In genomic region chr2:180979086-180979934, GRCh38 we compare ENCODE assay signal across 8 cellular contexts. TPM values are rescaled to one million over a fixed set of nuclear protein-coding genes. Genes with fewer than 3 reads are reported as not detected.
DNase-seq lines count a peak whose midpoint lies in the region; ATAC-seq, FAIRE-seq and TF ChIP-seq lines count a peak whose summit lies in the region.

No MANE protein-coding gene starts in this region.

- FAIRE-seq in GM12891 (lab: Jason Lieb, UNC) = no peak

- H3K4me3 Mint-ChIP-seq in natural killer cell = peak overlapping the region; percentile 86

- peaks cover 6% of the 10 kb centered on the region for H3K36me3 Mint-ChIP-seq in natural killer cell

- H3K36me3 ChIP-seq in effector memory CD4-positive, alpha-beta T cell (ENCODE audit: control insufficient read depth, insufficient read depth, low read length) = no peaks in the 10 kb centered on the region

- ATAC-seq in natural killer cell (no peak), GM19397 (IDR thresholded peaks at IDR 0.05; ENCODE audit: unreplicated experiment) (no peak), GM21576 (IDR thresholded peaks at IDR 0.05; ENCODE audit: unreplicated experiment) (no peak)

- no peak for TF ChIP-seq POLR2A in GM12891 (IDR thresholded peaks at IDR 0.05; ENCODE audit: low read depth, low read length)

- H3K4me3 ChIP-seq in GM12865 (ENCODE audit: low read depth, low read length) = peak overlapping the region; percentile 47
- H3K4me3 ChIP-seq in effector memory CD4-positive, alpha-beta T cell (ENCODE audit: insufficient read depth, low read depth, low read length, poor library complexity, severe bottlenecking) = peak overlapping the region; percentile 64

- intact Hi-C loops in natural killer cell (cut with micrococcal nuclease) = no loop called here

- no peaks in the 10 kb centered on the region for H3K4me1 ChIP-seq in effector memory CD4-positive, alpha-beta T cell (ENCODE audit: control insufficient read depth, insufficient read depth, low read length, poor library complexity, severe bottlenecking)

- no peaks in the 10 kb centered on the region for H3K9me3 Mint-ChIP-seq in natural killer cell

- peaks cover 26 to 29% of the 10 kb centered on the region in 2 donors for H3K4me1 Mint-ChIP-seq in natural killer cell

- no peaks in the 10 kb centered on the region for H3K9me3 ChIP-seq in effector memory CD4-positive, alpha-beta T cell (ENCODE audit: control insufficient read depth, low read length)

- H3K27me3 ChIP-seq in effector memory CD4-positive, alpha-beta T cell (replicated peaks; ENCODE audit: control insufficient read depth, insufficient read depth, low read length, poor library complexity, severe bottlenecking) = no peaks in the 10 kb centered on the region

- H3K27ac Mint-ChIP-seq in natural killer cell = peak overlapping the region; percentile 80 to 95

- POLR2A ChIA-PET in RWPE1 (lab: Yijun Ruan, JAX; ENCODE audit: low non-redundant PET) = interaction anchor here (1.4 kb wide), 1 partner anchor 301 kb away, joined by 3 read pairs; no protein-coding TSS in a partner anchor

- no peak for TF ChIP-seq CTCF in GM12865 (IDR thresholded peaks at IDR 0.05; ENCODE audit: insufficient read depth, low read depth, low read length, missing control alignments)
- TF ChIP-seq CTCF in RWPE1 (conservative IDR thresholded peaks at IDR 0.05; ENCODE audit: low read depth) = no peak
- no peak for TF ChIP-seq CTCF in natural killer cell (IDR thresholded peaks at IDR 0.05)

- CTCF ChIA-PET in RWPE1 (lab: Yijun Ruan, JAX) = interaction anchor here (0.5 to 0.9 kb wide), 2 partner anchors 48 to 80 kb away, joined by 3 to 4 read pairs; no protein-coding TSS in a partner anchor

- peak overlapping the region; percentile 86 for H3K27ac ChIP-seq in RWPE1
- H3K27ac ChIP-seq in effector memory CD4-positive, alpha-beta T cell (ENCODE audit: insufficient read depth, low read length, poor library complexity, severe bottlenecking) = peak overlapping the region; percentile 60

- peaks cover 0 to 15% of the 10 kb centered on the region in 2 donors for H3K27me3 Mint-ChIP-seq in natural killer cell (ENCODE audit: low read depth in 2 of 2)

- DNase-seq in GM12865 (ENCODE audit: low read depth) (no peak), RWPE1 (ENCODE audit: low spot score) (no peak), natural killer cell (no peak), GM12891 (ENCODE audit: insufficient read length, low spot score) (no peak), NCI-H1436 treated with DMSO at 0.1 percent for 48 hours (lab: John Stamatoyannopoulos, UW) (no peak)
- DNase-seq in effector memory CD4-positive, alpha-beta T cell = no peak

TF ChIP-seq in GM12891, 5 proteins besides CTCF, POLR2A, EP300 and RAD21:
- TF ChIP-seq POLR2AphosphoS5 (IDR thresholded peaks at IDR 0.05; ENCODE audit: low read depth, low read length) (no peak), PAX5 (IDR thresholded peaks at IDR 0.05; ENCODE audit: insufficient read depth, low read length, severe bottlenecking) (no peak), TAF1 (IDR thresholded peaks at IDR 0.05; ENCODE audit: low read depth, low read length) (no peak), POU2F2 (IDR thresholded peaks at IDR 0.05; ENCODE audit: low read depth, low read length) (no peak), SPI1 (IDR thresholded peaks at IDR 0.05; ENCODE audit: low read depth, low read length) (no peak)

RNA-seq across cellular contexts. Expression of gene UBE2E3, which starts 1.1 kb away (rescaled TPM):
- 10 to 100 TPM; 48.5 to 59.3 (median 52.6) TPM for total RNA-seq in natural killer cell
- polyA plus RNA-seq in GM12891 (2012; ENCODE audit: low read depth, missing spikeins) = 31.4 TPM
